28 cellular contexts compared by ENCODE assay signal in the genomic region with DNA sequence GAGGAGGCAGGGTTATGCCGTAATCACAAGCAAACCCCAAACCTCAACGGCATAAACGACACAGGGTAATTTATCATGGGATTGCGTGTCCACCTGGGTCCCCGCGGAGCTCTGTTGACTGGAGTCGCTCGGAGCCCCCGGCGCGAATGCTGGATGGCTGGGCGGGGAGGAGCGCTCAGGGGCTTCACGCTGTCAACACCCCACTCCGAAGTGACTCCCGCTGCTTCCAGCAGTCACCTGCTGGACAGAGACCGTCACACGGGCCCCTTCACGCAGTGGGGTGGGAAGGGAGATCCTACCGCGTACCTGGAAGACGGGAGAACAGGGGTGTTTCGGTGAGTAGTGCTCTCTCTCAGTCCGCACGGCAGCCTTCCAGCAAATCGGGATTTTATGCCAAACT. TPM values are rescaled to one million over a fixed set of nuclear protein-coding genes. Genes with fewer than 3 reads are reported as not detected.
"Had no signal": no experiment of that assay in that cellular context is flagged by ENCODE, and none has a peak within 500 bp of the region (broad histone marks: within the 10 kb centered on the region; RNA-seq: fewer than 3 reads in every experiment).

No MANE protein-coding gene starts in this region.

- H3K36me3 ChIP-seq: stomach, suprapubic skin, thoracic aorta, thyroid gland, tibial artery, tibial nerve, transverse colon, upper lobe of left lung, upper lobe of right lung, uterus, vagina had no signal

- H3K9me3 ChIP-seq: suprapubic skin, testis, thoracic aorta, thyroid gland, tibial artery, transverse colon, upper lobe of left lung, upper lobe of right lung, vagina had no signal

- H3K4me3 ChIP-seq: stomach, suprapubic skin, testis, thoracic aorta, thyroid gland, tibial artery, tibial nerve, transverse colon, upper lobe of left lung, upper lobe of right lung, uterus, vagina had no signal

- H3K27ac ChIP-seq: stomach, suprapubic skin, testis, thoracic aorta, thyroid gland, tibial artery, tibial nerve, transverse colon, upper lobe of left lung, upper lobe of right lung, uterus, vagina had no signal

- ATAC-seq: stimulated activated effector memory CD8-positive, alpha-beta T cell treated with anti-CD3 and anti-CD28 coated beads, Interleukin-12 subunit alpha, Interleukin-12 subunit beta, amount 100 ng/mL, for 72 hours; stimulated activated memory B cell treated with anti-CD40 and anti-IgM and Interleukin-4, amounts not matched to agents 10 μg/mL and 1 μg/mL and 100 μg/mL, for 72 hours; stimulated activated naive B cell treated with anti-CD40 and anti-IgM and Interleukin-4, amounts not matched to agents 10 μg/mL and 1 μg/mL and 100 μg/mL, for 72 hours; stimulated activated naive CD8-positive, alpha-beta T cell treated with anti-CD3 and anti-CD28 coated beads, Interleukin-15, amount 100 ng/mL, for 72 hours; stimulated activated naive CD8-positive, alpha-beta T cell treated with anti-CD3 and anti-CD28 coated beads, Interleukin-15, Interleukin-2, amounts not matched to agents 100 U/mL and 50 U/mL, for 24 hours; upper lobe of right lung had no signal

- H3K4me1 ChIP-seq: upper lobe of right lung had no signal

- FAIRE-seq: urothelium cell line had no signal

- H3K27me3 ChIP-seq: testis, vagina had no signal

- DNase-seq: stimulated activated CD4-positive, alpha-beta T cell treated with anti-CD3 and anti-CD28 coated beads, Interleukin-2, amount 100 ng/mL, for 48 hours; stimulated activated CD4-positive, alpha-beta T cell treated with anti-CD3 and anti-CD28 coated beads, Interleukin-4, amount 100 ng/mL, for 1 hour; stimulated activated CD4-positive, alpha-beta T cell treated with anti-CD3 and anti-CD28 coated beads, Interleukin-4, amount 100 ng/mL, for 24 hours; stimulated activated CD4-positive, alpha-beta T cell treated with anti-CD3 and anti-CD28 coated beads, Interleukin-4, amount 100 ng/mL, for 4 hours; stimulated activated CD8-positive, alpha-beta memory T cell treated with anti-CD3 and anti-CD28 coated beads, Interleukin-4, amount 100 ng/mL, for 48 hours; stimulated activated naive B cell treated with anti-CD40 and anti-IgM and Interleukin-4, amounts not matched to agents 10 μg/mL and 1 μg/mL and 100 μg/mL, for 72 hours; stimulated activated naive CD4-positive, alpha-beta T cell; stimulated activated naive CD4-positive, alpha-beta T cell treated with Interleukin-2 at 50 U/mL for 16 hours; stimulated activated naive CD8-positive, alpha-beta T cell treated with anti-CD3 and anti-CD28 coated beads, Interleukin-15, amount 100 ng/mL, for 72 hours; stimulated activated naive CD8-positive, alpha-beta T cell treated with anti-CD3 and anti-CD28 coated beads, Interleukin-15, Interleukin-2, amounts not matched to agents 100 U/mL and 50 U/mL, for 24 hours; stomach; substantia nigra; testis; thyroid gland; tibial artery; transverse colon; trophoblast cell; upper lobe of left lung; upper lobe of right lung; uterus had no signal

RNA-seq across cellular contexts. Expression of gene GALNT9, which starts 4.4 kb away (rescaled TPM):
- total RNA-seq: subcutaneous adipose tissue, suprapubic skin had no signal
